In genomic region chr2:206305523-206306245, GRCh38 we compare ENCODE assay signal across 19 cellular contexts. TPM values are rescaled to one million over a fixed set of nuclear protein-coding genes. Genes with fewer than 3 reads are reported as not detected.
DNase-seq lines count a peak whose midpoint lies in the region; ATAC-seq and TF ChIP-seq lines count a peak whose summit lies in the region.
"Had no signal": no experiment of that assay in that cellular context is flagged by ENCODE, and none has a peak within 500 bp of the region (broad histone marks: within the 10 kb centered on the region; RNA-seq: fewer than 3 reads in every experiment).

No MANE protein-coding gene starts in this region.

- TF ChIP-seq CTCF in thyroid gland (IDR thresholded peaks at IDR 0.05) = no peak

- DNase-seq in thyroid gland (no peak), NCI-H1930 (lab: John Stamatoyannopoulos, UW) (no peak)
- DNase-seq: activated CD4-positive, alpha-beta T cell treated with anti-CD3 and anti-CD28 coated beads, Interleukin-2, amount 50 U/mL, for 4 hours; activated naive CD8-positive, alpha-beta T cell treated with anti-CD3 and anti-CD28 coated beads, Interleukin-2, amount 50 U/mL, for 24 hours; activated T-cell treated with anti-CD3 and anti-CD28 coated beads, Interleukin-2, amount 50 U/mL, for 4 hours; CD8-positive, alpha-beta T cell; effector memory CD8-positive, alpha-beta T cell; NCI-H2081; NCI-H526; PC-3; stomach had no signal

- TF ChIP-seq POLR2A in thyroid gland (IDR thresholded peaks at IDR 0.05) = no peak

- H3K4me1 ChIP-seq in thyroid gland = no peaks in the 10 kb centered on the region
- H3K4me1 ChIP-seq: stomach, vagina had no signal

- 81 to 84% methylated on average over 3 of the region's 3 CpGs for WGBS in thyroid gland, 2 donors

- H3K27me3 ChIP-seq in thyroid gland = no peaks in the 10 kb centered on the region
- H3K27me3 ChIP-seq: hepatocyte, stomach, vagina had no signal

- H3K9me3 ChIP-seq in thyroid gland = no peaks in the 10 kb centered on the region
- H3K9me3 ChIP-seq: stomach, vagina had no signal

- H3K27ac ChIP-seq in thyroid gland = no peak overlapping the region
- H3K27ac ChIP-seq: hepatocyte, stomach, vagina had no signal

- no peak overlapping the region for H3K4me3 ChIP-seq in thyroid gland (replicated peaks in 1 of 3)
- H3K4me3 ChIP-seq: hepatocyte, stomach, vagina had no signal

- intact Hi-C loops in thyroid gland (cut with DNase I) = no loop called here

- ATAC-seq in GM18502 (IDR thresholded peaks at IDR 0.05; ENCODE audit: poor library complexity, unreplicated experiment) = peak; percentile 86
- peak; percentile 86 for ATAC-seq in GM19438 (IDR thresholded peaks at IDR 0.05; ENCODE audit: low read depth, unreplicated experiment)
- peak; percentile 77 for ATAC-seq in HG02870 (IDR thresholded peaks at IDR 0.05; ENCODE audit: unreplicated experiment)
- peak; percentile 75 for ATAC-seq in HG03469 (IDR thresholded peaks at IDR 0.05; ENCODE audit: unreplicated experiment)
- ATAC-seq in HG03280 (IDR thresholded peaks at IDR 0.05; ENCODE audit: unreplicated experiment) = no peak
- ATAC-seq in GM19397 (IDR thresholded peaks at IDR 0.05; ENCODE audit: unreplicated experiment) = no peak
- ATAC-seq: activated naive CD8-positive, alpha-beta T cell treated with anti-CD3 and anti-CD28 coated beads, Interleukin-2, amount 50 U/mL, for 24 hours; activated T-cell treated with anti-CD3 and anti-CD28 coated beads, Interleukin-2, amount 50 U/mL, for 4 hours; CD8-positive, alpha-beta T cell; effector memory CD8-positive, alpha-beta T cell; PC-3 had no signal

- H3K36me3 ChIP-seq in thyroid gland = no peaks in the 10 kb centered on the region
- H3K36me3 ChIP-seq: vagina had no signal

RNA-seq across cellular contexts. Expression of gene ZDBF2, which starts 31.2 kb away (rescaled TPM):
- total RNA-seq in thyroid gland = 10 to 100 TPM; 11.0 to 20.9 (median 14.6) TPM

Comparison
In these comparisons a context has a peak if more than half of its experiments do, and no peak if none do; other contexts are left out.
1. ATAC-seq: peak in GM18502 (single experiment), GM19438 (single experiment), HG02870 (single experiment) and HG03469 (single experiment); none in HG03280 (single experiment) and GM19397 (single experiment).